In the genomic region with DNA sequence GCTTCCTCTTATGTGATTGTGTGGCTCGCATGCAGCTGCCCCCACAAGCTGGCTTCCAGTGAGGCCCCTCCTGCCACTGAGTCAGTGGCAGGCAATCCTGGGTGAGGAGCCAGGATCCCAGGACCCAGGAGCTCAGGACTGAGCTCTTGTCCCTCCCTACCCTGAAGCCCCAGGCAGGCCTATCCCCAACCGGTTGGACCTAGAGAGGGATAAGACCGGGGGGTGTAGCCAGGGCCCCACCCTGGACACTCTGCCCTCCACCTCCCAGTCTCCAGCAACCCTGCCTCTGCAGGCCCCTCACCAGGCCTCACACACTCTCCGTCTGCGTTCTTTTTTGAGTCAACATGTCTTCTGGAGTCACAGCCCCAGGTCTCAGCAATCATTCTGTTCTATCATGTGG, we compare ENCODE assay signal across 35 cellular contexts. TPM values are rescaled to one million over a fixed set of nuclear protein-coding genes. Genes with fewer than 3 reads are reported as not detected.
"Had no signal": no experiment of that assay in that cellular context is flagged by ENCODE, and none has a peak within 500 bp of the region (broad histone marks: within the 10 kb centered on the region; RNA-seq: fewer than 3 reads in every experiment).

No MANE protein-coding gene starts in this region.

- H3K4me3 ChIP-seq: ascending aorta, cardiac muscle cell had no signal

- H3K27me3 ChIP-seq: ascending aorta had no signal

- H3K36me3 ChIP-seq: ascending aorta, cardiac muscle cell, WERI-Rb-1 had no signal

- H3K4me1 ChIP-seq: ascending aorta had no signal

- H3K27ac ChIP-seq: ascending aorta, cardiac muscle cell, KMS-11, WERI-Rb-1 had no signal

- ATAC-seq: activated T-cell treated with anti-CD3 and anti-CD28 coated beads, Interleukin-2, amount 50 U/mL, for 72 hours; activated T-helper 17 cell treated with anti-CD3 and anti-CD28 coated beads, Interleukin-2, amount 50 U/mL, for 72 hours had no signal

- H3K4me2 ChIP-seq: KMS-11 had no signal

- DNase-seq: activated CD4-positive, alpha-beta memory T cell treated with anti-CD3 and anti-CD28 coated beads, Interleukin-2, amount 10 ng/mL, durations not matched to agents 7 days and 5 days; activated CD4-positive, alpha-beta T cell treated with anti-CD3 and anti-CD28 coated beads for 1 hour; activated CD4-positive, alpha-beta T cell treated with anti-CD3 and anti-CD28 coated beads for 48 hours; activated CD4-positive, CD25-positive, alpha-beta regulatory T cell; activated gamma-delta T cell; activated naive CD4-positive, alpha-beta T cell treated with Interleukin-2 at 50 U/mL for 16 hours; activated naive CD8-positive, alpha-beta T cell treated with anti-CD3 and anti-CD28 coated beads, Interleukin-2, amount 10 ng/mL, durations not matched to agents 7 days and 5 days; activated T-cell treated with anti-CD3 and anti-CD28 coated beads, Interleukin-2, amount 50 U/mL, for 1 hour; activated T-cell treated with anti-CD3 and anti-CD28 coated beads, Interleukin-2, amount 50 U/mL, for 72 hours; amygdala; MM.1S; MV-4-11; NCI-H1092; NCI-H146; NCI-H187; NCI-H2029 treated with DMSO at 0.1 percent for 48 hours; NCI-H2107; NCI-H510A; NCI-H526; NCI-H748 treated with DMSO at 0.1 percent for 48 hours; NK-92 treated with Interleukin-12 subunit alpha and Interleukin-12 subunit beta, amount 100 ng/mL, for 24 hours; SHP77 treated with DMSO at 0.1 percent for 48 hours; SW 1271; T-helper 1 cell; T1000 had no signal

- H3K9ac ChIP-seq: KMS-11 had no signal

- H3K9me3 ChIP-seq: ascending aorta had no signal

RNA-seq across cellular contexts. Expression of a gene that starts 2.7 kb away (rescaled TPM):
- total RNA-seq: activated CD4-positive, alpha-beta memory T cell treated with anti-CD3 and anti-CD28 coated beads, Interleukin-2, amount 10 ng/mL, durations not matched to agents 7 days and 5 days; activated CD8-positive, alpha-beta memory T cell treated with anti-CD3 and anti-CD28 coated beads for 36 hours; activated naive CD8-positive, alpha-beta T cell treated with anti-CD3 and anti-CD28 coated beads, Interleukin-2, amount 10 ng/mL, durations not matched to agents 7 days and 5 days; activated T-cell treated with anti-CD3 and anti-CD28 coated beads, Interleukin-2, amount 50 U/mL, for 72 hours; ascending aorta; cardiac muscle cell; LHCN-M2; OCI-LY7; SK-MEL-5; T-helper 2 cell treated with Interferon-gamma antibody and Interleukin-4, amounts not matched to agents 100 ng/mL and 5 ng/mL, for 36 hours had no signal
- polyA plus RNA-seq: cardiac muscle cell had no signal

RNA-seq across cellular contexts. Expression of a gene that starts 33.1 kb away (rescaled TPM):
- total RNA-seq: cardiac muscle cell, LHCN-M2, OCI-LY7, SK-MEL-5 had no signal
- polyA plus RNA-seq: cardiac muscle cell had no signal

RNA-seq across cellular contexts. Expression of a gene that starts 40.2 kb away (rescaled TPM):
- total RNA-seq: ascending aorta, cardiac muscle cell had no signal
- polyA plus RNA-seq: cardiac muscle cell had no signal

RNA-seq across cellular contexts. Expression of a gene that starts 57.6 kb away (rescaled TPM):
- total RNA-seq: activated CD4-positive, alpha-beta memory T cell treated with anti-CD3 and anti-CD28 coated beads, Interleukin-2, amount 10 ng/mL, durations not matched to agents 7 days and 5 days; activated T-helper 17 cell treated with anti-CD3 and anti-CD28 coated beads, Interleukin-2, amount 50 U/mL, for 72 hours; ascending aorta; cardiac muscle cell; LHCN-M2; OCI-LY7; SK-MEL-5; T-helper 2 cell treated with Interferon-gamma antibody and Interleukin-4, amounts not matched to agents 100 ng/mL and 5 ng/mL, for 36 hours had no signal
- polyA plus RNA-seq: cardiac muscle cell had no signal
